In the genomic region with DNA sequence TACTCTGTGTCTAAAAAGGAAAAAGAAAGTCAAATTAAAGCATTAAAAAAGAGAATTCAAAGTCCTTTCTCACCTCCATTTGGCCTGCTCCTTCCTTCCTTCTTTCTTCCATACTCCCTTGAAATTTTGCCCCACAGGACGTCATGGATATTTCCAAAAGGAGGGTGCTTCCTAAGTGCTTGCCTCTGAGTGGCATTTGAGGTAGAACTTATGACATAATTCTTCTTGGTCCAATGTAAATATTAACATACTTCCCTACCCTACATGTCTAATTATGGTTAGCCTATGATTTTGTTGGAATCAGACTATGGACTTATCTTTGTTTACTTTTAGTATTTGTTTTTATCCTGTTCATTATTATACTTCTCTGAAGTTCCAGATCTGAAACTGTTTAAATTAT, we compare ENCODE assay signal across 27 cellular contexts.
DNase-seq lines count a peak whose midpoint lies in the region; ATAC-seq and FAIRE-seq lines count a peak whose summit lies in the region.
"Had no signal": no experiment of that assay in that cellular context is flagged by ENCODE, and none has a peak within 500 bp of the region (broad histone marks: within the 10 kb centered on the region; RNA-seq: fewer than 3 reads in every experiment).

No MANE protein-coding gene starts in this region.

- POLR2A ChIA-PET in activated CD4-positive, alpha-beta T cell treated with anti-CD3 and anti-CD28 coated beads for 36 hours (lab: Charles Lee), result no interaction called here

- DNase-seq in H4 (ENCODE audit: low spot score) (peak; percentile 34), SJSA1 (ENCODE audit: low read depth in 1 of 2, low spot score in 2 of 2) (no peak), left lobe of liver (ENCODE audit: low spot score) (no peak), NCI-H2227 treated with DMSO at 0.1 percent for 48 hours (lab: John Stamatoyannopoulos, UW) (no peak), small intestine (no peak)
- DNase-seq in activated CD4-positive, alpha-beta T cell treated with anti-CD3 and anti-CD28 coated beads for 36 hours, result no peak
- DNase-seq: activated CD4-positive, alpha-beta T cell treated with anti-CD3 and anti-CD28 coated beads, Interleukin-2, amount 50 U/mL, for 4 hours; activated CD8-positive, alpha-beta memory T cell treated with anti-CD3 and anti-CD28 coated beads, Interleukin-2, amount 50 U/mL, for 48 hours; CD4-positive, alpha-beta memory T cell; cerebellar nuclear complex; DMS 273 treated with DMSO at 0.1 percent for 48 hours; heart left ventricle; KG1; left cardiac atrium; MV-4-11; NCI-H146; NCI-H524 treated with DMSO at 0.1 percent for 48 hours; stimulated activated naive CD8-positive, alpha-beta T cell treated with anti-CD3 and anti-CD28 coated beads, Interleukin-15, amount 100 ng/mL, for 72 hours; upper lobe of left lung had no signal

- no peak overlapping the region for H3K4me3 Mint-ChIP-seq in activated CD4-positive, alpha-beta T cell treated with anti-CD3 and anti-CD28 coated beads for 36 hours
- H3K4me3 Mint-ChIP-seq: activated naive CD8-positive, alpha-beta T cell; CD4-positive, alpha-beta memory T cell; stimulated activated naive CD8-positive, alpha-beta T cell treated with anti-CD3 and anti-CD28 coated beads, Interleukin-15, amount 100 ng/mL, for 72 hours; T-helper 2 cell treated with Interferon-gamma antibody and Interleukin-4, amounts not matched to agents 5 μg/mL and 100 μg/mL, for 36 hours had no signal

- H3K36me3 ChIP-seq in SJSA1, result no peaks in the 10 kb centered on the region
- H3K36me3 ChIP-seq in skeletal muscle satellite cell (ENCODE audit: insufficient read depth, low read length), result no peaks in the 10 kb centered on the region
- no peaks in the 10 kb centered on the region for H3K36me3 ChIP-seq in small intestine (ENCODE audit: control insufficient read depth in 2 of 2, insufficient read depth in 2 of 2, low read length in 2 of 2)
- H3K36me3 ChIP-seq: heart left ventricle, upper lobe of left lung had no signal

- peak overlapping the region; percentile 17; the same call in 1 of the 2 replicates for H3K27ac ChIP-seq in SJSA1
- no peak overlapping the region for H3K27ac ChIP-seq in small intestine (ENCODE audit: low read depth in 1 of 2, low read length in 1 of 2)
- H3K27ac ChIP-seq: upper lobe of left lung had no signal

- ATAC-seq in left lobe of liver (peak; percentile 35), HG03378 (IDR thresholded peaks at IDR 0.05; ENCODE audit: unreplicated experiment) (no peak)
- ATAC-seq in activated CD4-positive, alpha-beta T cell treated with anti-CD3 and anti-CD28 coated beads for 36 hours, result no peak
- ATAC-seq: sciatic nerve; stimulated activated naive CD8-positive, alpha-beta T cell treated with anti-CD3 and anti-CD28 coated beads, Interleukin-15, amount 100 ng/mL, for 72 hours had no signal

- H3K4me3 ChIP-seq in SJSA1, result no peak overlapping the region
- no peak overlapping the region for H3K4me3 ChIP-seq in skeletal muscle satellite cell (ENCODE audit: low read length)
- no peak overlapping the region for H3K4me3 ChIP-seq in small intestine (ENCODE audit: low read depth in 1 of 2, low read length in 2 of 2)
- H3K4me3 ChIP-seq: heart left ventricle, upper lobe of left lung had no signal

- intact Hi-C loops in activated CD4-positive, alpha-beta T cell treated with anti-CD3 and anti-CD28 coated beads for 36 hours (cut with DNase I, micrococcal nuclease), result no loop called here

- H3K4me2 ChIP-seq in skeletal muscle satellite cell (ENCODE audit: low read length), result peak overlapping the region; percentile 55

- no peaks in the 10 kb centered on the region for H3K9me3 Mint-ChIP-seq in activated CD4-positive, alpha-beta T cell treated with anti-CD3 and anti-CD28 coated beads for 36 hours (ENCODE audit: low read depth)
- H3K9me3 Mint-ChIP-seq: activated T-helper 2 cell treated with anti-CD3 and anti-CD28 coated beads, Interferon-gamma antibody, Interleukin-2, Interleukin-4, amounts not matched to agents 10 μg/mL and 5 μg/mL and 100 μg/mL, durations not matched to agents 14 hours and 24 hours and 36 hours; T-helper 2 cell treated with Interferon-gamma antibody and Interleukin-4, amounts not matched to agents 5 μg/mL and 100 μg/mL, for 36 hours had no signal

- H3K27ac Mint-ChIP-seq in activated CD4-positive, alpha-beta T cell treated with anti-CD3 and anti-CD28 coated beads for 36 hours, result no peak overlapping the region
- H3K27ac Mint-ChIP-seq: activated naive CD8-positive, alpha-beta T cell; activated T-helper 2 cell treated with anti-CD3 and anti-CD28 coated beads, Interferon-gamma antibody, Interleukin-2, Interleukin-4, amounts not matched to agents 10 μg/mL and 5 μg/mL and 100 μg/mL, durations not matched to agents 14 hours and 24 hours and 36 hours; CD4-positive, alpha-beta memory T cell; progenitor cell of endocrine pancreas; stimulated activated naive CD8-positive, alpha-beta T cell treated with anti-CD3 and anti-CD28 coated beads, Interleukin-15, amount 100 ng/mL, for 72 hours; T-helper 2 cell treated with Interferon-gamma antibody and Interleukin-4, amounts not matched to agents 5 μg/mL and 100 μg/mL, for 36 hours had no signal

- CTCF ChIA-PET in activated CD4-positive, alpha-beta T cell treated with anti-CD3 and anti-CD28 coated beads for 36 hours (lab: Charles Lee), result interaction anchor here (1.1 kb wide), 1 partner anchor 73 kb away, joined by 4 read pairs; no protein-coding TSS in a partner anchor

- H3K4me1 Mint-ChIP-seq in activated CD4-positive, alpha-beta T cell treated with anti-CD3 and anti-CD28 coated beads for 36 hours, result peaks cover 1% of the 10 kb centered on the region
- H3K4me1 Mint-ChIP-seq: CD4-positive, alpha-beta memory T cell had no signal

- WGBS in small intestine, 3 donors, result 6 to 33% (median 31%) methylated on average over 1 of the region's 1 CpG

- peaks cover 11% of the 10 kb centered on the region for H3K27me3 Mint-ChIP-seq in activated CD4-positive, alpha-beta T cell treated with anti-CD3 and anti-CD28 coated beads for 36 hours
- H3K27me3 Mint-ChIP-seq: progenitor cell of endocrine pancreas had no signal

- H3K4me1 ChIP-seq in SJSA1 (replicated peaks), result peaks cover 27% of the 10 kb centered on the region
- peaks cover 31% of the 10 kb centered on the region for H3K4me1 ChIP-seq in skeletal muscle satellite cell (ENCODE audit: control insufficient read depth, insufficient read depth, low read length)
- no peaks in the 10 kb centered on the region for H3K4me1 ChIP-seq in small intestine (ENCODE audit: control insufficient read depth in 2 of 2, insufficient read depth in 1 of 2, low read depth in 1 of 2, low read length in 1 of 2)

- no peak for FAIRE-seq in small intestine (lab: Jason Lieb, UNC)
- FAIRE-seq: RCC 7860 had no signal

- H3K27me3 ChIP-seq in SJSA1 (replicated peaks), result no peaks in the 10 kb centered on the region
- no peaks in the 10 kb centered on the region for H3K27me3 ChIP-seq in skeletal muscle satellite cell (ENCODE audit: control insufficient read depth, insufficient read depth, low read length)
- no peaks in the 10 kb centered on the region for H3K27me3 ChIP-seq in small intestine (ENCODE audit: control insufficient read depth in 2 of 2, insufficient read depth in 2 of 2, low read length in 2 of 2)
- H3K27me3 ChIP-seq: heart left ventricle, upper lobe of left lung had no signal

- H3K9me3 ChIP-seq in SJSA1 (replicated peaks) (no peaks in the 10 kb centered on the region), skeletal muscle satellite cell (replicated peaks; ENCODE audit: low read length) (no peaks in the 10 kb centered on the region), small intestine (ENCODE audit: control insufficient read depth, low read depth) (no peaks in the 10 kb centered on the region)
- H3K9me3 ChIP-seq: upper lobe of left lung had no signal

- H3K36me3 Mint-ChIP-seq in activated CD4-positive, alpha-beta T cell treated with anti-CD3 and anti-CD28 coated beads for 36 hours (ENCODE audit: low read depth), result no peaks in the 10 kb centered on the region
- H3K36me3 Mint-ChIP-seq: activated naive CD8-positive, alpha-beta T cell; CD4-positive, alpha-beta memory T cell had no signal

- H3K9ac ChIP-seq in skeletal muscle satellite cell (ENCODE audit: low read depth, low read length), result no peak overlapping the region
